In the genomic region with DNA sequence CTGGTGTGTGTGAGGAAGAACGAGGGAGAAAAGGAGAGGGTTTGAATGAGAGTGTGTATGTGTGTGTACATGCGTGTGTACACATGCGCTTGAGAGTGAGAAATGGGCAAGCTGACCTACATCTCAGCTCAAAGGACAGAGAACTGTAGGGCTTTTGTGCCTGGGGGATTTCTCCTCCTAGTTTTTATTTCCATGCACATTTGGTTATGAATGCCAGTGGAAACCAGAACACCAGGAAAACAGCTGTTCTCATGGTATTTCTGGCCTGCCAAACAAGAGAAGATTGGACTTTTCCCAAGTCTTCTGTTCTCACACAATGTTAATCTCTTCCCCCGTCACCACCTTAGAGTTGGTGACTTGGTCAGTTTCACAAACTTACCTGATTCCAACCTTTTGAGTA, we compare ENCODE assay signal across 10 cellular contexts. TPM values are rescaled to one million over a fixed set of nuclear protein-coding genes. Genes with fewer than 3 reads are reported as not detected.
DNase-seq lines count a peak whose midpoint lies in the region; ATAC-seq and TF ChIP-seq lines count a peak whose summit lies in the region.
"Had no signal": no experiment of that assay in that cellular context is flagged by ENCODE, and none has a peak within 500 bp of the region (broad histone marks: within the 10 kb centered on the region; RNA-seq: fewer than 3 reads in every experiment).

No MANE protein-coding gene starts in this region.

- H3K9ac ChIP-seq in trophoblast cell (ENCODE audit: low read length) = no peak overlapping the region

- peak overlapping the region; percentile 80 for H2BK12ac ChIP-seq in trophoblast cell (ENCODE audit: low read length)

- peak overlapping the region; percentile 84 for H2BK120ac ChIP-seq in trophoblast cell (ENCODE audit: insufficient read depth, low read length, poor library complexity)

- H3K36me3 ChIP-seq in ascending aorta = no peaks in the 10 kb centered on the region
- H3K36me3 ChIP-seq in trophoblast cell (ENCODE audit: control insufficient read depth in 1 of 2, insufficient read depth in 2 of 2, low read length in 2 of 2) = no peaks in the 10 kb centered on the region
- H3K36me3 ChIP-seq: BE2C had no signal

- H3K4me3 ChIP-seq in ascending aorta = no peak overlapping the region
- H3K4me3 ChIP-seq in trophoblast cell (ENCODE audit: low read depth, low read length) = no peak overlapping the region

- ATAC-seq in GM19397 (IDR thresholded peaks at IDR 0.05; ENCODE audit: unreplicated experiment) = no peak
- ATAC-seq: stimulated activated effector memory CD8-positive, alpha-beta T cell treated with anti-CD3 and anti-CD28 coated beads, Interleukin-12 subunit alpha, Interleukin-12 subunit beta, amount 100 ng/mL, for 72 hours had no signal

- intact Hi-C loops in ascending aorta (cut with DNase I) = no loop called here

- H3K79me2 ChIP-seq in trophoblast cell (ENCODE audit: control insufficient read depth, insufficient read depth, low read length, poor library complexity) = peaks cover 1% of the 10 kb centered on the region

- H3K4me3 Mint-ChIP-seq in glutamatergic neuron (ENCODE audit: unreplicated experiment) = peak overlapping the region; percentile 44
- H3K4me3 Mint-ChIP-seq: stimulated activated effector memory CD8-positive, alpha-beta T cell treated with anti-CD3 and anti-CD28 coated beads, Interleukin-12 subunit alpha, Interleukin-12 subunit beta, amount 100 ng/mL, for 72 hours had no signal

- H3K18ac ChIP-seq in trophoblast cell (ENCODE audit: low read length) = no peak overlapping the region

- H2AFZ ChIP-seq in trophoblast cell (ENCODE audit: insufficient read depth, low read length, poor library complexity) = peak overlapping the region; percentile 8

- peak overlapping the region; percentile 94 for H4K91ac ChIP-seq in trophoblast cell (ENCODE audit: low read depth, low read length)

- H3K27me3 Mint-ChIP-seq in glutamatergic neuron (ENCODE audit: unreplicated experiment) = peaks cover 2% of the 10 kb centered on the region

- H2AK5ac ChIP-seq in trophoblast cell (ENCODE audit: low read length) = peak overlapping the region; percentile 93

- H3K4ac ChIP-seq in trophoblast cell (ENCODE audit: low read depth, low read length) = peak overlapping the region; percentile 10

- H3K4me1 Mint-ChIP-seq in glutamatergic neuron (ENCODE audit: low read depth, unreplicated experiment) = peaks cover 45% of the 10 kb centered on the region
- H3K4me1 Mint-ChIP-seq: stimulated activated effector memory CD8-positive, alpha-beta T cell treated with anti-CD3 and anti-CD28 coated beads, Interleukin-12 subunit alpha, Interleukin-12 subunit beta, amount 100 ng/mL, for 72 hours had no signal

- H3K4me2 ChIP-seq in trophoblast cell (ENCODE audit: low read length) = no peak overlapping the region

- H4K8ac ChIP-seq in trophoblast cell (ENCODE audit: low read depth, low read length) = peak overlapping the region; percentile 84

- H3K36me3 Mint-ChIP-seq in glutamatergic neuron (ENCODE audit: unreplicated experiment) = no peaks in the 10 kb centered on the region
- H3K36me3 Mint-ChIP-seq: stimulated activated effector memory CD8-positive, alpha-beta T cell treated with anti-CD3 and anti-CD28 coated beads, Interleukin-12 subunit alpha, Interleukin-12 subunit beta, amount 100 ng/mL, for 72 hours had no signal

- H3K23ac ChIP-seq in trophoblast cell (ENCODE audit: low read length) = no peak overlapping the region

- H3K4me1 ChIP-seq in ascending aorta = peaks cover 14 to 57% of the 10 kb centered on the region in 2 donors
- peaks cover 22% of the 10 kb centered on the region in 2 experiments for H3K4me1 ChIP-seq in trophoblast cell (ENCODE audit: control insufficient read depth in 1 of 2, insufficient read depth in 2 of 2, low read length in 2 of 2)

- H3K9me3 Mint-ChIP-seq in glutamatergic neuron (ENCODE audit: unreplicated experiment) = peaks cover 1% of the 10 kb centered on the region
- H3K9me3 Mint-ChIP-seq: stimulated activated effector memory CD8-positive, alpha-beta T cell treated with anti-CD3 and anti-CD28 coated beads, Interleukin-12 subunit alpha, Interleukin-12 subunit beta, amount 100 ng/mL, for 72 hours had no signal

- H3K79me1 ChIP-seq in trophoblast cell (ENCODE audit: low read length) = peaks cover 27% of the 10 kb centered on the region

- no peak for TF ChIP-seq CTCF in ascending aorta (IDR thresholded peaks at IDR 0.05)
- no peak for TF ChIP-seq CTCF in glutamatergic neuron (IDR thresholded peaks at IDR 0.05; ENCODE audit: partially characterized antibody, unreplicated experiment)

- H3K9me3 ChIP-seq in ascending aorta (no peaks in the 10 kb centered on the region), trophoblast cell (ENCODE audit: insufficient read depth, low read depth, low read length) (peaks cover 2% of the 10 kb centered on the region)
- H3K9me3 ChIP-seq: BE2C had no signal

- peak overlapping the region; percentile 97 for H2BK5ac ChIP-seq in trophoblast cell (ENCODE audit: low read depth, low read length, poor library complexity)

- H3K27me3 ChIP-seq in ascending aorta (no peaks in the 10 kb centered on the region), trophoblast cell (ENCODE audit: insufficient read depth, low read length) (no peaks in the 10 kb centered on the region)
- H3K27me3 ChIP-seq: BE2C had no signal

- H4K12ac ChIP-seq in trophoblast cell (ENCODE audit: low read depth, low read length) = no peak overlapping the region

- peak overlapping the region; percentile 26 for H3K27ac Mint-ChIP-seq in glutamatergic neuron (ENCODE audit: unreplicated experiment)
- H3K27ac Mint-ChIP-seq: stimulated activated effector memory CD8-positive, alpha-beta T cell treated with anti-CD3 and anti-CD28 coated beads, Interleukin-12 subunit alpha, Interleukin-12 subunit beta, amount 100 ng/mL, for 72 hours had no signal

- H3K14ac ChIP-seq in trophoblast cell (ENCODE audit: low read length) = peak overlapping the region; percentile 63

- DNase-seq in AG20443 (ENCODE audit: low spot score) (peak; percentile 56), ascending aorta (ENCODE audit: low spot score in 2 of 2) (no peak), glutamatergic neuron (no peak), trophoblast cell (peak in 1 of 2 donors; percentile 23), HT-29 (ENCODE audit: low spot score) (no peak), T-helper 2 cell (no peak), GM19238 (ENCODE audit: insufficient read length, low spot score) (no peak)
- DNase-seq: BE2C had no signal

- WGBS in trophoblast cell (ENCODE audit: extremely low coverage, insufficient coverage, insufficient read length) = 100% methylated on average over 1 of the region's 4 CpGs

- H3K27ac ChIP-seq in ascending aorta (peak overlapping the region; percentile 94), trophoblast cell (ENCODE audit: low read depth, low read length) (peak overlapping the region; percentile 85)

RNA-seq across cellular contexts. Expression of gene SLC44A3, which starts 45.2 kb away (rescaled TPM):
- total RNA-seq in ascending aorta = not detected
- 129 TPM for total RNA-seq in glutamatergic neuron (ENCODE audit: unreplicated experiment)
- polyA plus RNA-seq in trophoblast cell (2013) = 3.6 and 5.9 TPM in 2 replicates
- 14.1 and 15.6 TPM in 2 replicates for total RNA-seq in HT-29 (2014; rRNA removed; shearing (Covaris generic))

Comparison
In these comparisons a context has a peak if more than half of its experiments do, and no peak if none do; other contexts are left out.
1. RNA of gene SLC44A3, which starts 45.2 kb away (total RNA-seq): 129 TPM in glutamatergic neuron (single experiment) and 14.1 to 15.6 TPM in HT-29; not detected in ascending aorta (single experiment); every median in the first group is over 10 times any median in the second.